In genomic region chr6:44670146-44670545, GRCh38 we compare ENCODE assay signal across 20 cellular contexts.
"Had no signal": no experiment of that assay in that cellular context is flagged by ENCODE, and none has a peak within 500 bp of the region (broad histone marks: within the 10 kb centered on the region; RNA-seq: fewer than 3 reads in every experiment).

No MANE protein-coding gene starts in this region.

- ATAC-seq: heart left ventricle; left colon; naive thymus-derived CD8-positive, alpha-beta T cell; stimulated activated memory B cell treated with anti-CD40 and anti-IgM and Interleukin-4, amounts not matched to agents 10 μg/mL and 1 μg/mL and 100 μg/mL, for 72 hours; upper lobe of right lung had no signal

- H3K27me3 ChIP-seq: upper lobe of right lung, vagina had no signal

- H3K4me1 ChIP-seq: spleen, upper lobe of right lung had no signal

- H3K4me3 ChIP-seq: heart left ventricle, spleen, tibial artery, upper lobe of right lung, vagina had no signal

- H3K27ac Mint-ChIP-seq: naive thymus-derived CD8-positive, alpha-beta T cell; stimulated activated memory B cell treated with anti-CD40 and anti-IgM and Interleukin-4, amounts not matched to agents 10 μg/mL and 1 μg/mL and 100 μg/mL, for 72 hours; stimulated activated naive CD8-positive, alpha-beta T cell treated with anti-CD3 and anti-CD28 coated beads, Interleukin-15, Interleukin-2, amounts not matched to agents 100 ng/mL and 50 ng/mL, for 24 hours had no signal

- H3K27me3 Mint-ChIP-seq: stimulated activated naive CD8-positive, alpha-beta T cell treated with anti-CD3 and anti-CD28 coated beads, Interleukin-15, Interleukin-2, amounts not matched to agents 100 ng/mL and 50 ng/mL, for 24 hours had no signal

- H3K4me3 Mint-ChIP-seq: naive thymus-derived CD8-positive, alpha-beta T cell; stimulated activated memory B cell treated with anti-CD40 and anti-IgM and Interleukin-4, amounts not matched to agents 10 μg/mL and 1 μg/mL and 100 μg/mL, for 72 hours; stimulated activated naive CD8-positive, alpha-beta T cell treated with anti-CD3 and anti-CD28 coated beads, Interleukin-15, Interleukin-2, amounts not matched to agents 100 ng/mL and 50 ng/mL, for 24 hours had no signal

- FAIRE-seq: colon, endothelial cell of umbilical vein had no signal

- H3K27ac ChIP-seq: heart left ventricle, neutrophil, spleen, tibial artery, upper lobe of right lung, vagina had no signal

- DNase-seq: dermis blood vessel endothelial cell; erythroblast; foreskin melanocyte; heart left ventricle; hippocampal formation; left colon; naive thymus-derived CD8-positive, alpha-beta T cell; posterior cingulate gyrus; spleen; stimulated activated CD4-positive, alpha-beta T cell treated with anti-CD3 and anti-CD28 coated beads, Interleukin-15, amount 100 ng/mL, for 24 hours; stimulated activated CD4-positive, alpha-beta T cell treated with anti-CD3 and anti-CD28 coated beads, Interleukin-1b, Interleukin-23, amount 100 ng/mL, for 48 hours; stimulated activated CD4-positive, alpha-beta T cell treated with anti-CD3 and anti-CD28 coated beads, Interleukin-4, amount 100 ng/mL, for 24 hours; tibial artery; upper lobe of right lung had no signal

- H3K36me3 Mint-ChIP-seq: naive thymus-derived CD8-positive, alpha-beta T cell; stimulated activated memory B cell treated with anti-CD40 and anti-IgM and Interleukin-4, amounts not matched to agents 10 μg/mL and 1 μg/mL and 100 μg/mL, for 72 hours had no signal

- H3K9me3 Mint-ChIP-seq: naive thymus-derived CD8-positive, alpha-beta T cell; stimulated activated memory B cell treated with anti-CD40 and anti-IgM and Interleukin-4, amounts not matched to agents 10 μg/mL and 1 μg/mL and 100 μg/mL, for 72 hours; stimulated activated naive CD8-positive, alpha-beta T cell treated with anti-CD3 and anti-CD28 coated beads, Interleukin-15, Interleukin-2, amounts not matched to agents 100 ng/mL and 50 ng/mL, for 24 hours had no signal

- H3K9me3 ChIP-seq: heart left ventricle, neutrophil, spleen, tibial artery, upper lobe of right lung, vagina had no signal

- H3K36me3 ChIP-seq: heart left ventricle, neutrophil, spleen, tibial artery, upper lobe of right lung, vagina had no signal
